In the genomic region with DNA sequence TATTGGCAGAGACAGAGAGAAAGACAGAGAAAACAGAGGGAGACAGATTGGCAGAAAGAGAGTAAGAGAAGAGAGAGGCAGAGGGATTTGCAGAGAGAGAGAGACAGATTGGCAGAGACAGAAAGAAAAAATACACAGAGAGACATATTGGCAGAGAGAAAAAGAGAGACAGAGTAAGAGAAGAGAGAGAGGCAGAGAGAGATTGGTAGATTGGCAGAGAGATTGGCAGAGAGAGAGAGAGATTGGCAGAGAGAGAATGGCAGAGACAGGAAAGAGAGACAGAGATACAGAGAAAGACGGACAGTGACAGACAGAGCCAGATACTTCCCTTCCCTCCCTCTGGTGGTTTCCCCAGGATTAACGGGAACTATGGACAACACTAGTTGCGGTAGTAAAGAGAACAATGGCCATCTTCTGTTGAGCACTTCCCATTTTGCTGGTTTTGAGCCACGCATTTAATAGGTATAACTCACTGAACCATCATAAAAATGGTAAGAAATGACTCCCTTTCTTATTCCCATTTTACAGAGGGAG, we compare ENCODE assay signal across 1 cellular context.
TF ChIP-seq lines count a peak whose summit lies in the region.

No MANE protein-coding gene starts in this region.

TF ChIP-seq in HepG2, 621 proteins besides CTCF, POLR2A, EP300 and RAD21:
- TF ChIP-seq, protein P1, sequence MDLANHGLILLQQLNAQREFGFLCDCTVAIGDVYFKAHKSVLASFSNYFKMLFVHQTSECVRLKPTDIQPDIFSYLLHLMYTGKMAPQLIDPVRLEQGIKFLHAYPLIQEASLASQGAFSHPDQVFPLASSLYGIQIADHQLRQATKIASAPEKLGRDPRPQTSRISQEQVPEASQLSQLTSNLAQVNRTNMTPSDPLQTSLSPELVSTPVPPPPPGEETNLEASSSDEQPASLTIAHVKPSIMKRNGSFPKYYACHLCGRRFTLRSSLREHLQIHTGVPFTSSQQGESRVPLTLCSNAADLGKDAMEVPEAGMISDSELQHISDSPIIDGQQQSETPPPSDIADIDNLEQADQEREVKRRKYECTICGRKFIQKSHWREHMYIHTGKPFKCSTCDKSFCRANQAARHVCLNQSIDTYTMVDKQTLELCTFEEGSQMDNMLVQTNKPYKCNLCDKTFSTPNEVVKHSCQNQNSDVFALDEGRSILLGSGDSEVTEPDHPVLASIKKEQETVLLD (CRISPR knock-in tag; IDR thresholded peaks at IDR 0.05; ENCODE audit: low read depth): no peak
- TF ChIP-seq ZFP41 (CRISPR knock-in tag; IDR thresholded peaks at IDR 0.05; ENCODE audit: borderline replicate concordance) (no peak), ZNF264 (CRISPR knock-in tag; IDR thresholded peaks at IDR 0.05) (no peak), ZNF224 (CRISPR knock-in tag; IDR thresholded peaks at IDR 0.05) (no peak), HDAC2 (CRISPR knock-in tag; IDR thresholded peaks at IDR 0.05) (no peak), ZNF441 (CRISPR knock-in tag; IDR thresholded peaks at IDR 0.05; ENCODE audit: borderline replicate concordance) (no peak)
